Comparison of ENCODE assay signal across 11 cellular contexts in the genomic region with DNA sequence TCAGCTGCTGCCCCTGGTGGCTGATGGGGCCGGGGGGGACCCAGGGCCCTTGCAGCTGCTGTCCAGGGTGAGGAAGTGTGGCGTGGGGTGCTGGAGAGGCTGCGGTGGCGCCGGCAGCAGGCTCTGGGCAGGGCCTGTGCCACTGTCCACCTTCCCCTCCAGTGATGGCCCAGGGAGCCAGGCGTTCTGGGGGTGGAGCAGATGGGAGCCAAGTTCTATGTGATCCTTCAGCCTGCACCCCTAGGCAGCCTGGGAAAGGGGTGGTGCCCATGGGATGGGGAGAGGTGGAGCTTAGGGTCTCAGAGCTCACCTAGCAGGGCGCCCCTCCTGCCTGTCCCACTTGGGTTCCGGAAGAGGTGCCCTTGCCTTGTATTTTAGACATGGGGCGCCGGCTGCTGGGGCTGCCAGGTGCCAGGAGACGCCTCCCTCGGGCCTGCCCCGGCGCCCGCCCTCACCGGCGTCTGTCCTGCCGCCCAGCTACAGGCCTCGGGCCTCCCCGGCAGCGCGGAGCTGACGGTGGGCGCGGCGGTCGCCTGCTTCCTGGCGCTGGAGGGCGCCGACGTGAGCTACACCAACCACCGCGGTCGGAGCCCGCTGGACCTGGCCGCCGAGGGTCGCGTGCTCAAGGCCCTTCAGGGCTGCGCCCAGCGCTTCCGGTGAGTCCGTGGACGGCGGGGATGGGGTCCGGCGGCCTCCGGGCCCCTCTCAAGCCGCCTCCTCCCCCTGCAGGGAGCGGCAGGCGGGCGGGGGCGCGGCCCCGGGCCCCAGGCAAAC. TPM values are rescaled to one million over a fixed set of nuclear protein-coding genes. Genes with fewer than 3 reads are reported as not detected.
DNase-seq lines count a peak whose midpoint lies in the region; ATAC-seq, FAIRE-seq and TF ChIP-seq lines count a peak whose summit lies in the region.
"Had no signal": no experiment of that assay in that cellular context is flagged by ENCODE, and none has a peak within 500 bp of the region (broad histone marks: within the 10 kb centered on the region; RNA-seq: fewer than 3 reads in every experiment).

No MANE protein-coding gene starts in this region.

- no peaks in the 10 kb centered on the region for H3K9me1 ChIP-seq in endothelial cell of umbilical vein (replicated peaks; ENCODE audit: control insufficient read depth, extremely low read depth, insufficient read depth, low read length)

- no peak overlapping the region; the same call in 1 of the 2 replicates for H3K4me3 Mint-ChIP-seq in WTC11

- BruUV-seq in endothelial cell of umbilical vein (replicated peaks; lab: Mats Ljungman, UMichigan): no TSS peak

- H3K4me1 ChIP-seq in endothelial cell of umbilical vein (ENCODE audit: control insufficient read depth, extremely low read depth, insufficient read depth, low read length): no peaks in the 10 kb centered on the region

- intact Hi-C loops in endothelial cell of umbilical vein (cut with micrococcal nuclease): no loop called here

- H3K9ac ChIP-seq in endothelial cell of umbilical vein (replicated peaks; ENCODE audit: extremely low read depth, insufficient read depth, low read length): no peak overlapping the region

- peaks cover 3 to 24% of the 10 kb centered on the region in 2 experiments for H3K27me3 ChIP-seq in endothelial cell of umbilical vein (ENCODE audit: control insufficient read depth in 2 of 2, insufficient read depth in 2 of 2, low read length in 2 of 2)

- POLR2A ChIA-PET in WTC11 (lab: Charles Lee): interaction anchor here (0.6 to 1.8 kb wide), 3 partner anchors 13 to 254 kb away, joined by 4 to 7 read pairs (median 5); a partner anchor contains a TSS
- POLR2A ChIA-PET in endothelial cell of umbilical vein (lab: Charles Lee): no interaction called here

- H3K36me3 Mint-ChIP-seq in WTC11: no peaks in the 10 kb centered on the region

- H3K9me3 Mint-ChIP-seq in WTC11: no peaks in the 10 kb centered on the region
- H3K9me3 Mint-ChIP-seq: activated B cell treated with CpG ODN at 0.5 μM for 24 hours had no signal

- H3K27ac Mint-ChIP-seq in WTC11: no peak overlapping the region

- no peak overlapping the region for H3K4me3 ChIP-seq in endothelial cell of umbilical vein (replicated peaks in 1 of 3; ENCODE audit: insufficient read depth in 1 of 3, low read depth in 1 of 3, low read length in 3 of 3)

- dilution Hi-C loops in endothelial cell of umbilical vein (cut with MboI; ENCODE audit: extremely low pct_ligation_motif_present, low sequenced_read_pairs): no loop called here

- no peak overlapping the region for H2AFZ ChIP-seq in endothelial cell of umbilical vein (ENCODE audit: low read depth, low read length)

- no peak overlapping the region for H3K4me2 ChIP-seq in endothelial cell of umbilical vein (ENCODE audit: insufficient read depth, low read length)

- H3K36me3 ChIP-seq in endothelial cell of umbilical vein (ENCODE audit: control insufficient read depth in 2 of 2, extremely low read depth in 1 of 2, insufficient read depth in 2 of 2, low read length in 2 of 2): no peaks in the 10 kb centered on the region

- no peaks in the 10 kb centered on the region for H3K79me2 ChIP-seq in endothelial cell of umbilical vein (ENCODE audit: control insufficient read depth, insufficient read depth, low read length)

- TF ChIP-seq POLR2A in endothelial cell of umbilical vein (IDR thresholded peaks at IDR 0.05; ENCODE audit: low read depth, low read length): no peak

- CTCF ChIA-PET in WTC11 (lab: Charles Lee) (interaction anchor here (0.6 to 2.2 kb wide), 12 partner anchors 9 to 296 kb away, joined by 3 to 30 read pairs (median 5); a partner anchor contains a TSS), endothelial cell of umbilical vein (lab: Charles Lee) (no interaction called here)

- DNase-seq in GM19239 (ENCODE audit: insufficient read length, low spot score): no peak
- peak; percentile 63 for DNase-seq in WTC11 (ENCODE audit: low spot score)
- no peak for DNase-seq in endothelial cell of umbilical vein (ENCODE audit: low read depth, low spot score)
- peak; percentile 70 for DNase-seq in stimulated activated CD4-positive, alpha-beta T cell treated with anti-CD3 and anti-CD28 coated beads, Interleukin-15, amount 100 ng/mL, for 24 hours
- no peak for DNase-seq in NCI-H748 (lab: John Stamatoyannopoulos, UW; ENCODE audit: unreplicated experiment)
- DNase-seq in HK-2 (ENCODE audit: unreplicated experiment): no peak
- no peak for DNase-seq in HUDEP-2 (lab: John Stamatoyannopoulos, UW; ENCODE audit: unreplicated experiment in 76 of 76)
- DNase-seq: activated B cell treated with CpG ODN at 0.5 μM for 24 hours, NCI-H2081 had no signal

- no peaks in the 10 kb centered on the region for H4K20me1 ChIP-seq in endothelial cell of umbilical vein (replicated peaks; ENCODE audit: control insufficient read depth, extremely low read depth, insufficient read depth, low read length)

- peak; percentile 33 for FAIRE-seq in GM19239 (lab: Jason Lieb, UNC)
- no peak for FAIRE-seq in endothelial cell of umbilical vein (lab: Jason Lieb, UNC)

- no peak overlapping the region for H3K27ac ChIP-seq in endothelial cell of umbilical vein (ENCODE audit: insufficient read depth, low read depth, low read length)
- H3K27ac ChIP-seq: epithelial cell of prostate had no signal

- ATAC-seq in WTC11 (peak; percentile 28), GM18870 (IDR thresholded peaks at IDR 0.05; ENCODE audit: unreplicated experiment) (no peak)

- peaks cover 6% of the 10 kb centered on the region for H3K27me3 Mint-ChIP-seq in WTC11 (ENCODE audit: low read depth)

- no peak for TF ChIP-seq CTCF in WTC11 (IDR thresholded peaks at IDR 0.05)
- no peak for TF ChIP-seq CTCF in endothelial cell of umbilical vein (IDR thresholded peaks at IDR 0.05; ENCODE audit: extremely low read depth in 1 of 2, insufficient read depth in 1 of 2, low read depth in 1 of 2, low read length in 2 of 2)

- no peaks in the 10 kb centered on the region for H3K9me3 ChIP-seq in endothelial cell of umbilical vein (replicated peaks; ENCODE audit: control insufficient read depth, insufficient read depth, low read length)

- peaks cover 2% of the 10 kb centered on the region; the same call in 1 of the 2 replicates for H3K4me1 Mint-ChIP-seq in WTC11

TF ChIP-seq in WTC11, 78 proteins besides CTCF, POLR2A, EP300 and RAD21 (continues in another document):
- TF ChIP-seq MYBL2 (CRISPR knock-in tag; IDR thresholded peaks at IDR 0.05): no peak

TF ChIP-seq in endothelial cell of umbilical vein, 7 proteins besides CTCF, POLR2A, EP300 and RAD21 (continues in another document):
- TF ChIP-seq MYC (IDR thresholded peaks at IDR 0.05; ENCODE audit: low read depth, low read length): no peak

RNA-seq across cellular contexts. Expression of a gene that starts 3.1 kb away (rescaled TPM):
- total RNA-seq in WTC11 (2021): 20.0 to 28.1 TPM (median 27.1 TPM) in 3 replicates
- total RNA-seq in endothelial cell of umbilical vein: 5.3 TPM in 1 of 2 replicates, not detected in the other
- 0.62 and 1.5 TPM in 2 replicates for polyA plus RNA-seq in endothelial cell of umbilical vein
- 0.12 and 0.35 TPM in 2 replicates for polyA plus RNA-seq in endothelial cell of umbilical vein (2011; cell fraction: cytosol; rRNA removed)
- 3.2 and 5.9 TPM in 2 replicates for polyA plus RNA-seq in endothelial cell of umbilical vein (2011; cell fraction: nucleus; rRNA removed)
- polyA plus RNA-seq in endothelial cell of umbilical vein (2012): 0.29 and 0.75 TPM in 2 replicates
- not detected in 2 replicates for polyA minus RNA-seq in endothelial cell of umbilical vein
- 1.5 TPM for polyA minus RNA-seq in endothelial cell of umbilical vein (2011; cell fraction: cytosol; rRNA and poly(A)+ RNA removed)
- 0.72 TPM in 1 of 2 replicates, not detected in the other for polyA minus RNA-seq in endothelial cell of umbilical vein (2011; cell fraction: nucleus; rRNA and poly(A)+ RNA removed)

RNA-seq across cellular contexts. Expression of a gene that starts 13.5 kb away (rescaled TPM):
- total RNA-seq in WTC11 (2021): 90.6 to 120 TPM (median 113 TPM) in 3 replicates
- 39.2 and 45.0 TPM in 2 replicates for total RNA-seq in endothelial cell of umbilical vein
- polyA plus RNA-seq in endothelial cell of umbilical vein: 25.9 and 41.6 TPM in 2 replicates
- polyA plus RNA-seq in endothelial cell of umbilical vein (2011; cell fraction: cytosol; rRNA removed): 7.1 and 14.2 TPM in 2 replicates
- polyA plus RNA-seq in endothelial cell of umbilical vein (2011; cell fraction: nucleus; rRNA removed): 119 and 154 TPM in 2 replicates
- polyA plus RNA-seq in endothelial cell of umbilical vein (2012): 9.4 and 16.3 TPM in 2 replicates
- polyA minus RNA-seq in endothelial cell of umbilical vein: 14.6 and 15.0 TPM in 2 replicates
- 45.3 TPM for polyA minus RNA-seq in endothelial cell of umbilical vein (2011; cell fraction: cytosol; rRNA and poly(A)+ RNA removed)
- polyA minus RNA-seq in endothelial cell of umbilical vein (2011; cell fraction: nucleus; rRNA and poly(A)+ RNA removed): 25.7 and 51.4 TPM in 2 replicates

RNA-seq across cellular contexts. Expression of a gene that starts 28.9 kb away (rescaled TPM):
- total RNA-seq in WTC11 (2021): 30.4 to 37.5 TPM (median 34.9 TPM) in 3 replicates
- total RNA-seq in endothelial cell of umbilical vein: 1.9 and 2.3 TPM in 2 replicates
- 1.5 and 2.2 TPM in 2 replicates for polyA plus RNA-seq in endothelial cell of umbilical vein
- polyA plus RNA-seq in endothelial cell of umbilical vein (2011; cell fraction: cytosol; rRNA removed): 0.79 and 1.2 TPM in 2 replicates
- 0.20 and 0.47 TPM in 2 replicates for polyA plus RNA-seq in endothelial cell of umbilical vein (2011; cell fraction: nucleus; rRNA removed)
- polyA plus RNA-seq in endothelial cell of umbilical vein (2012): 0.78 and 1.2 TPM in 2 replicates
- 0.51 and 0.58 TPM in 2 replicates for polyA minus RNA-seq in endothelial cell of umbilical vein
- polyA minus RNA-seq in endothelial cell of umbilical vein (2011; cell fraction: cytosol; rRNA and poly(A)+ RNA removed): not detected
- 0.24 and 0.38 TPM in 2 replicates for polyA minus RNA-seq in endothelial cell of umbilical vein (2011; cell fraction: nucleus; rRNA and poly(A)+ RNA removed)

RNA-seq across cellular contexts. Expression of a gene that starts 30.0 kb away (rescaled TPM):
- total RNA-seq in WTC11 (2021) (39.5 to 41.2 TPM (median 40.7 TPM) in 3 replicates), endothelial cell of umbilical vein (31.9 and 32.0 TPM in 2 replicates)
- 10.9 and 16.4 TPM in 2 replicates for polyA plus RNA-seq in endothelial cell of umbilical vein
- polyA plus RNA-seq in endothelial cell of umbilical vein (2011; cell fraction: cytosol; rRNA removed): 16.1 and 16.3 TPM in 2 replicates
- 41.5 and 42.0 TPM in 2 replicates for polyA plus RNA-seq in endothelial cell of umbilical vein (2011; cell fraction: nucleus; rRNA removed)
- 27.0 and 29.3 TPM in 2 replicates for polyA plus RNA-seq in endothelial cell of umbilical vein (2012)
- 5.6 and 7.5 TPM in 2 replicates for polyA minus RNA-seq in endothelial cell of umbilical vein
- polyA minus RNA-seq in endothelial cell of umbilical vein (2011; cell fraction: cytosol; rRNA and poly(A)+ RNA removed): 4.5 TPM
- polyA minus RNA-seq in endothelial cell of umbilical vein (2011; cell fraction: nucleus; rRNA and poly(A)+ RNA removed): 5.9 and 8.7 TPM in 2 replicates

RNA-seq across cellular contexts. Expression of a gene that starts 54.2 kb away (rescaled TPM):
- 150 to 158 TPM (median 150 TPM) in 3 replicates for total RNA-seq in WTC11 (2021)
- 124 and 129 TPM in 2 replicates for total RNA-seq in endothelial cell of umbilical vein
- polyA plus RNA-seq in endothelial cell of umbilical vein: 78.2 and 85.9 TPM in 2 replicates
- polyA plus RNA-seq in endothelial cell of umbilical vein (2011; cell fraction: cytosol; rRNA removed): 92.7 and 101 TPM in 2 replicates
- polyA plus RNA-seq in endothelial cell of umbilical vein (2011; cell fraction: nucleus; rRNA removed): 89.0 and 97.5 TPM in 2 replicates
- 119 and 136 TPM in 2 replicates for polyA plus RNA-seq in endothelial cell of umbilical vein (2012)
- 70.4 and 74.1 TPM in 2 replicates for polyA minus RNA-seq in endothelial cell of umbilical vein
- polyA minus RNA-seq in endothelial cell of umbilical vein (2011; cell fraction: cytosol; rRNA and poly(A)+ RNA removed): 82.5 TPM
- polyA minus RNA-seq in endothelial cell of umbilical vein (2011; cell fraction: nucleus; rRNA and poly(A)+ RNA removed): 41.3 and 53.5 TPM in 2 replicates

Comparison
In these comparisons a context has a peak if more than half of its experiments do, and no peak if none do; other contexts are left out.
1. DNase-seq: peak in WTC11 (single experiment) and stimulated activated CD4-positive, alpha-beta T cell treated with anti-CD3 and anti-CD28 coated beads, Interleukin-15, amount 100 ng/mL, for 24 hours (single experiment); none in GM19239 (single experiment), endothelial cell of umbilical vein (single experiment), NCI-H748 (single experiment), HK-2 (single experiment) and HUDEP-2 (0 of 76).